8 cellular contexts compared by ENCODE assay signal in the genomic region with DNA sequence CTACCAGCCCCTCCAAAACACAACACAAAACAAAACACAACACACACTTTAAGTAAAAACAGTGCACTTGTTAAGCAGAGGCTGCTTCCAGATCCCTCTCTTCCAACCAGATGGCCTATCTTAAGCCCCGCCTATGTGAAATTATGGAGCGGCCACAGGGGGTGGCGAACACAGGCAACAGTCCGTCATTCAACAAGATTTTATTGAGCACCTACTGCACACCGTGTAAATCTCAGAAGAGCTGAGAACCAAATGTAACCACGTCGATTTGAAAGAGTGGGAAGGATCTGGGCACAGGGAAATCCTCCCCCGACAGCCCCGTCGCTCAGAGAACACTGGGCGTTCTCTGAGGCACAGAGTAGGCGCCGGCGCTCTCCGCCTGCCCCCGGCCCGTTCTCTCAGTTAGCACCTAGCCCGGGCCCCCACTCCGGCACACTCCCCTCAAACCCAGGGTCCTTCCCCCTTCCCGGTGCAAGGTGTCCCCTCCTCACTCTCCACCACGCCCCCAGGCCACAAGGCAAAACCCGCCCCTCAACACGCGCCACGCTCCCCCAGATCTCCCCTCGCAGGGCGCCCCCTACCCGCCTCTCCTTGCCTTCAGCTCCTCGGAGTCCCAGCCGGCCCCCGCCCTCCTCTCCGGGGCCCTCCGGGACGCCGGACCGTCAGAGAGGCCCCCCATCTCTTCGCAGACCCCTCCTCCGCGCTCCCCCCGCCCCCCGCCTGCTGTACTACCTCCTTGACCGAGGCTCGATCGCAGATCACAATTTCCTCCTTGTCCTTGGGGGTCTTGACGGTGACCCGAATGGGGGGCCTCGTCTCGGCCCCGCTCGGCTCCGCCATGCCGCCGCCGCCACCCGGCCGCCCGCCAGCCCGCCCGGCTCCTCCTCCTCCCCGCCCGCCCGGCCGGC. TPM values are rescaled to one million over a fixed set of nuclear protein-coding genes. Genes with fewer than 3 reads are reported as not detected.
A peak's percentile ranks its signal among the peaks of the same experiment; 100 is the strongest.
DNase-seq lines count a peak whose midpoint lies in the region; ATAC-seq and TF ChIP-seq lines count a peak whose summit lies in the region.

No MANE protein-coding gene starts in this region.

- H3K9ac ChIP-seq in NT2/D1 (ENCODE audit: insufficient read length, low read depth): peak overlapping the region; percentile 85
- peak overlapping the region; percentile 46 for H3K9ac ChIP-seq in mucosa of stomach (ENCODE audit: low read length)

- H3K9me3 ChIP-seq in NT2/D1 (ENCODE audit: insufficient read depth, low read length) (no peaks in the 10 kb centered on the region), mucosa of stomach (ENCODE audit: control insufficient read depth, low read length) (no peaks in the 10 kb centered on the region)

- H3K9me3 Mint-ChIP-seq in Calu3 (ENCODE audit: low read depth, unreplicated experiment): no peaks in the 10 kb centered on the region

- BruUV-seq in Calu3 (replicated peaks; lab: Mats Ljungman, UMichigan): no TSS peak

- H3K36me3 ChIP-seq in NT2/D1 (ENCODE audit: insufficient read depth, insufficient read length, low read length) (peaks cover 64% of the 10 kb centered on the region), mucosa of stomach (ENCODE audit: control insufficient read depth, insufficient read depth, low read length) (no peaks in the 10 kb centered on the region)

- intact Hi-C loops in Calu3 (cut with micrococcal nuclease; ENCODE audit: unreplicated experiment): no loop called here

- peak overlapping the region; percentile 99 for H3K4me3 Mint-ChIP-seq in Calu3 (ENCODE audit: low read depth, unreplicated experiment)

- H3K27ac Mint-ChIP-seq in Calu3 (ENCODE audit: unreplicated experiment): peak overlapping the region; percentile 75

- peaks cover 70% of the 10 kb centered on the region for H3K36me3 Mint-ChIP-seq in Calu3 (ENCODE audit: insufficient read depth, unreplicated experiment)

- CTCF ChIA-PET in Calu3 (lab: Charles Lee): interaction anchor here (0.6 to 2.4 kb wide), 8 partner anchors 9 to 226 kb away, joined by 3 to 10 read pairs (median 3); no protein-coding TSS in a partner anchor

- TF ChIP-seq CTCF in Calu3 (IDR thresholded peaks at IDR 0.05; ENCODE audit: unreplicated experiment): peak; percentile 43

- H3K4me1 ChIP-seq in NT2/D1 (ENCODE audit: insufficient read depth, insufficient read length): peaks cover 10% of the 10 kb centered on the region
- H3K4me1 ChIP-seq in mucosa of stomach (ENCODE audit: control insufficient read depth, insufficient read depth, low read length): peaks cover 8% of the 10 kb centered on the region

- H3K4me1 Mint-ChIP-seq in Calu3 (ENCODE audit: low read depth, unreplicated experiment): peaks cover 33% of the 10 kb centered on the region

- H3K27me3 ChIP-seq in NT2/D1 (ENCODE audit: insufficient read depth, insufficient read length) (no peaks in the 10 kb centered on the region), mucosa of stomach (ENCODE audit: control insufficient read depth, insufficient read depth, low read length) (no peaks in the 10 kb centered on the region)

- peak; percentile 21 for ATAC-seq in HG03175 (IDR thresholded peaks at IDR 0.05; ENCODE audit: unreplicated experiment)
- ATAC-seq in GM19351 (IDR thresholded peaks at IDR 0.05; ENCODE audit: unreplicated experiment): no peak

- H3K27me3 Mint-ChIP-seq in Calu3 (ENCODE audit: unreplicated experiment): no peaks in the 10 kb centered on the region

- DNase-seq in Calu3: peak; percentile 81
- DNase-seq in NT2/D1 (ENCODE audit: low read depth, low spot score): peak; percentile 79
- DNase-seq in activated CD8-positive, alpha-beta memory T cell treated with anti-CD3 and anti-CD28 coated beads, Interleukin-2, amount 50 U/mL, for 48 hours: peak; percentile 84
- DNase-seq in epidermal melanocyte (ENCODE audit: insufficient read length, low spot score): peak; percentile 63
- peak; percentile 83 for DNase-seq in stimulated activated CD8-positive, alpha-beta memory T cell treated with anti-CD3 and anti-CD28 coated beads, Interleukin-4, amount 100 ng/mL, for 48 hours

- H3K4me3 ChIP-seq in NT2/D1 (ENCODE audit: insufficient read length, low read depth) (peak overlapping the region; percentile 81), mucosa of stomach (ENCODE audit: low read length) (peak overlapping the region; percentile 15)

RNA-seq across cellular contexts. Expression of a gene that starts 0.5 kb away (rescaled TPM):
- total RNA-seq in Calu3 (2022): 60.0 and 77.3 TPM in 2 replicates

RNA-seq across cellular contexts. Expression of a gene that starts 1.5 kb away (rescaled TPM):
- 69.8 and 69.9 TPM in 2 replicates for total RNA-seq in Calu3 (2022)

RNA-seq across cellular contexts. Expression of a gene that starts 7.8 kb away (rescaled TPM):
- 182 and 189 TPM in 2 replicates for total RNA-seq in Calu3 (2022)

RNA-seq across cellular contexts. Expression of a gene that starts 29.1 kb away (rescaled TPM):
- total RNA-seq in Calu3 (2022): 3.3 and 5.0 TPM in 2 replicates

RNA-seq across cellular contexts. Expression of a gene that starts 32.4 kb away (rescaled TPM):
- total RNA-seq in Calu3 (2022): 215 and 246 TPM in 2 replicates
